ENCODE assay signal across 18 cellular contexts in genomic region chr4:21678711-21679110, GRCh38.
DNase-seq lines count a peak whose midpoint lies in the region; ATAC-seq and TF ChIP-seq lines count a peak whose summit lies in the region.
"Had no signal": no experiment of that assay in that cellular context is flagged by ENCODE, and none has a peak within 500 bp of the region (broad histone marks: within the 10 kb centered on the region; RNA-seq: fewer than 3 reads in every experiment).

No MANE protein-coding gene starts in this region.

- no peaks in the 10 kb centered on the region for H3K27me3 ChIP-seq in esophagus squamous epithelium
- H3K27me3 ChIP-seq: BLaER1 had no signal

- no peak overlapping the region for H3K27ac ChIP-seq in esophagus squamous epithelium
- H3K27ac ChIP-seq: BLaER1, C4-2B had no signal

- H3K4me3 Mint-ChIP-seq in glutamatergic neuron (ENCODE audit: unreplicated experiment) = no peak overlapping the region
- no peak overlapping the region for H3K4me3 Mint-ChIP-seq in activated T-cell treated with anti-CD3 and anti-CD28 coated beads, Interleukin-2, amount 50 U/mL, for 24 hours
- H3K4me3 Mint-ChIP-seq: CD4-positive, CD25-positive, alpha-beta regulatory T cell; CD8-positive, alpha-beta T cell; HFFc6 had no signal

- TF ChIP-seq POLR2A in esophagus squamous epithelium (IDR thresholded peaks at IDR 0.05) = no peak

- H3K4me1 ChIP-seq in esophagus squamous epithelium = no peaks in the 10 kb centered on the region
- H3K4me1 ChIP-seq: BLaER1, Caco-2, HAP-1 had no signal

- ATAC-seq in GM18520 (IDR thresholded peaks at IDR 0.05; ENCODE audit: unreplicated experiment) = no peak
- ATAC-seq: CD8-positive, alpha-beta T cell; GM12878 had no signal

- H3K4me3 ChIP-seq in esophagus squamous epithelium = no peak overlapping the region
- H3K4me3 ChIP-seq: BLaER1, GM12878, HAP-1 had no signal

- no peaks in the 10 kb centered on the region for H3K27me3 Mint-ChIP-seq in glutamatergic neuron (ENCODE audit: unreplicated experiment)
- H3K27me3 Mint-ChIP-seq in activated T-cell treated with anti-CD3 and anti-CD28 coated beads, Interleukin-2, amount 50 U/mL, for 24 hours = no peaks in the 10 kb centered on the region
- H3K27me3 Mint-ChIP-seq: CD4-positive, CD25-positive, alpha-beta regulatory T cell had no signal

- H3K4me1 Mint-ChIP-seq in glutamatergic neuron (ENCODE audit: low read depth, unreplicated experiment) = no peaks in the 10 kb centered on the region
- H3K4me1 Mint-ChIP-seq in activated T-cell treated with anti-CD3 and anti-CD28 coated beads, Interleukin-2, amount 50 U/mL, for 24 hours (ENCODE audit: low read depth) = no peaks in the 10 kb centered on the region
- H3K4me1 Mint-ChIP-seq: CD4-positive, CD25-positive, alpha-beta regulatory T cell had no signal

- H3K36me3 Mint-ChIP-seq in glutamatergic neuron (ENCODE audit: unreplicated experiment) = peaks cover 4% of the 10 kb centered on the region
- no peaks in the 10 kb centered on the region for H3K36me3 Mint-ChIP-seq in activated T-cell treated with anti-CD3 and anti-CD28 coated beads, Interleukin-2, amount 50 U/mL, for 24 hours (ENCODE audit: low read depth)
- H3K36me3 Mint-ChIP-seq: CD4-positive, CD25-positive, alpha-beta regulatory T cell; CD8-positive, alpha-beta T cell had no signal

- H3K9me3 ChIP-seq in esophagus squamous epithelium = no peaks in the 10 kb centered on the region
- H3K9me3 ChIP-seq: BLaER1, Caco-2, HAP-1 had no signal

- 57 to 63% methylated on average over 1 to 3 of the region's 3 CpGs for WGBS in esophagus squamous epithelium, 2 donors

- no peak for TF ChIP-seq CTCF in glutamatergic neuron (IDR thresholded peaks at IDR 0.05; ENCODE audit: partially characterized antibody, unreplicated experiment)
- no peak for TF ChIP-seq CTCF in esophagus squamous epithelium (IDR thresholded peaks at IDR 0.05)

- peak overlapping the region; percentile 41 for H3K27ac Mint-ChIP-seq in glutamatergic neuron (ENCODE audit: unreplicated experiment)
- no peak overlapping the region for H3K27ac Mint-ChIP-seq in activated T-cell treated with anti-CD3 and anti-CD28 coated beads, Interleukin-2, amount 50 U/mL, for 24 hours
- H3K27ac Mint-ChIP-seq: CD4-positive, CD25-positive, alpha-beta regulatory T cell; CD8-positive, alpha-beta T cell; HFFc6 had no signal

- no peaks in the 10 kb centered on the region for H3K36me3 ChIP-seq in esophagus squamous epithelium
- H3K36me3 ChIP-seq: BLaER1, HAP-1 had no signal

- peak; percentile 7 for DNase-seq in EL
- DNase-seq in M059J (ENCODE audit: low read depth) = peak; percentile 78
- no peak for DNase-seq in glutamatergic neuron
- DNase-seq in activated T-cell treated with anti-CD3 and anti-CD28 coated beads, Interleukin-2, amount 50 U/mL, for 24 hours = no peak
- DNase-seq in esophagus squamous epithelium (lab: John Stamatoyannopoulos, UW) = no peak
- DNase-seq: Caco-2; CD4-positive, CD25-positive, alpha-beta regulatory T cell; CD8-positive, alpha-beta T cell; DMS 273 treated with DMSO at 0.1 percent for 48 hours; DMS79; GDM1; GOT3; HFFc6 had no signal

- H3K9me3 Mint-ChIP-seq in glutamatergic neuron (ENCODE audit: unreplicated experiment) = peaks cover 2% of the 10 kb centered on the region
- peaks cover 12% of the 10 kb centered on the region for H3K9me3 Mint-ChIP-seq in activated T-cell treated with anti-CD3 and anti-CD28 coated beads, Interleukin-2, amount 50 U/mL, for 24 hours

- intact Hi-C loops in esophagus squamous epithelium (cut with DNase I) = no loop called here

Comparison
In these comparisons a context has a peak if more than half of its experiments do, and no peak if none do; other contexts are left out.
1. DNase-seq: peak in EL (single experiment) and M059J (single experiment); none in glutamatergic neuron (single experiment), activated T-cell treated with anti-CD3 and anti-CD28 coated beads, Interleukin-2, amount 50 U/mL, for 24 hours (single experiment) and esophagus squamous epithelium (single experiment).